ENCODE assay signal across 15 cellular contexts in the genomic region with DNA sequence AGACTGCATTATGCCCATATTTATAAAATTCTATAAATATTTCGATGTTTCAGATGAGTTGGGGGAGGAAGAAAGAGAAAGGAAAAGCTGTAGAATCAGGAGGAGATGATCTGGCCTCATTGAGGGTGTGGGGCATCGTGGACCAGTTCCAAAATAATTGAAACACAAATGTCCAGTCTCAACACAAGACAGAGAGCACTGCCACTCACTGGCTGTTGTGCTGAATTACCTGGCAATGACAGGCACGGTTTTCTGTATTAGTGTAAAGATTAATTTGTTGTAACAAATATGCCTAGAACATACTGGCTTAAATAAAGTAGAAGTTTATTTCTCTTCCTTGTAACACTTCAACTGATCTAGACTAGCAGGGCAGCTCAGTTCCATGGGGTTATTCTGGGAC. TPM values are rescaled to one million over a fixed set of nuclear protein-coding genes. Genes with fewer than 3 reads are reported as not detected.
DNase-seq lines count a peak whose midpoint lies in the region; TF ChIP-seq lines count a peak whose summit lies in the region.
"Had no signal": no experiment of that assay in that cellular context is flagged by ENCODE, and none has a peak within 500 bp of the region (broad histone marks: within the 10 kb centered on the region; RNA-seq: fewer than 3 reads in every experiment).

No MANE protein-coding gene starts in this region.

- no peaks in the 10 kb centered on the region for H4K20me1 ChIP-seq in GM23248 (ENCODE audit: insufficient read depth)

- in situ Hi-C loops in GM23248 (cut with MboI) = no loop called here

- no peaks in the 10 kb centered on the region for H3K79me2 ChIP-seq in GM23248 (ENCODE audit: insufficient read depth)

- H3F3A ChIP-seq in GM23248 (ENCODE audit: insufficient read depth) = no peaks in the 10 kb centered on the region

- H3K9me3 ChIP-seq in GM23248 (ENCODE audit: low read depth) = no peaks in the 10 kb centered on the region
- H3K9me3 ChIP-seq: heart right ventricle had no signal

- no peaks in the 10 kb centered on the region for H3K4me1 ChIP-seq in GM23248 (ENCODE audit: insufficient read depth)

- WGBS in GM23248 (ENCODE audit: low coverage in 1 of 2, low lambda C conversion rate in 2 of 2, missing lambda C conversion rate in 2 of 2), 2 experiments = 96 to 98% methylated on average over 3 of the region's 3 CpGs

- H2AFZ ChIP-seq in GM23248 = no peak overlapping the region

- H3K9ac ChIP-seq in GM23248 = no peak overlapping the region

- H3K36me3 ChIP-seq in GM23248 (ENCODE audit: low read depth) = no peaks in the 10 kb centered on the region
- H3K36me3 ChIP-seq: heart right ventricle had no signal

- DNase-seq in EH (ENCODE audit: low read depth) (peak; percentile 41), HT-29 (ENCODE audit: low spot score) (peak; percentile 14), myocyte (ENCODE audit: low read depth) (peak; percentile 9), nucleus accumbens (lab: John Stamatoyannopoulos, UW) (no peak), GM23248 (no peak), NCI-H345 treated with DMSO at 0.1 percent for 48 hours (lab: John Stamatoyannopoulos, UW; ENCODE audit: unreplicated experiment) (no peak)
- DNase-seq: DMS153; effector CD8-positive, alpha-beta T cell; heart right ventricle; NCI-H187; posterior cingulate gyrus; stimulated activated CD4-positive, alpha-beta T cell treated with anti-CD3 and anti-CD28 coated beads, Interleukin-4, amount 100 ng/mL, for 1 hour; stimulated activated naive CD8-positive, alpha-beta T cell treated with anti-CD3 and anti-CD28 coated beads, Interleukin-15, amount 100 ng/mL, for 72 hours had no signal

- H3K4me3 ChIP-seq in GM23248 = no peak overlapping the region
- H3K4me3 ChIP-seq: heart right ventricle had no signal

- no peak overlapping the region for H3K27ac ChIP-seq in VCaP
- no peak overlapping the region for H3K27ac ChIP-seq in GM23248
- H3K27ac ChIP-seq: heart right ventricle, HL-60 had no signal

- no peaks in the 10 kb centered on the region for H3K9me2 ChIP-seq in GM23248 (ENCODE audit: insufficient read depth)

- no peak overlapping the region for H3K4me2 ChIP-seq in GM23248 (ENCODE audit: unreplicated experiment)

- TF ChIP-seq CTCF in VCaP (conservative IDR thresholded peaks at IDR 0.05) = peak; percentile 52

- no peaks in the 10 kb centered on the region for H3K27me3 ChIP-seq in GM23248 (replicated peaks; ENCODE audit: insufficient read depth)
- H3K27me3 ChIP-seq: heart right ventricle had no signal

RNA-seq across cellular contexts. Expression of a gene that starts 24.1 kb away (rescaled TPM):
- total RNA-seq in HT-29 (2014; rRNA removed; shearing (Covaris generic)) = 50.7 and 61.7 TPM in 2 replicates
- total RNA-seq in myocyte = 16.5 and 16.7 TPM in 2 replicates
- polyA plus RNA-seq in myocyte (2012) = 59.9 TPM
- 16.3 and 20.6 TPM in 2 replicates for total RNA-seq in GM23248 (2014; rRNA removed; shearing (Covaris generic))
- 134 and 145 TPM in 2 replicates for polyA plus RNA-seq in GM23248 (2016; fragmentation: Nextera tagmentation; extraction: Ambion mirVana)

Comparison
In these comparisons a context has a peak if more than half of its experiments do, and no peak if none do; other contexts are left out.
1. DNase-seq: peak in EH (single experiment), HT-29 (single experiment) and myocyte (single experiment); none in nucleus accumbens (0 of 56), GM23248 (single experiment) and NCI-H345 treated with DMSO at 0.1 percent for 48 hours (single experiment).